20 cellular contexts compared by ENCODE assay signal in the genomic region with DNA sequence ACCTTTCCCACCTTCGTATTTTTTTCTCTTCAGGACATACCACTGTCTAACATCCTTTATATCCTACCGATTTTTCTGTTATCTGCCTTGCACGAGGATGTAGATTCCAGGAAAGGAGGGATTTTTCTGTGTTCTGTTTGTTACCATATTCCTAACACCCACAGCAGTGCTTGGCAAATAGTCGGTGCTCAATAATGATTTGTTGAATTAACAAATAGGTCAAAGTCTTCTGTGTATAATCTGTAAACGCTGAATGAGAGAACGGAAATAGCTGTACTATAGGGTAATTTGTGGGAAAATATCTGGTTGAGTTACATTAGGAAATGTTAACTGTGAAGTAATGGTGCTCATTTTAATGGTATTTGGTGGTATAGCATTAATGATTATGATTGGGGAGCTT.
DNase-seq lines count a peak whose midpoint lies in the region; ATAC-seq, FAIRE-seq and TF ChIP-seq lines count a peak whose summit lies in the region.
"Had no signal": no experiment of that assay in that cellular context is flagged by ENCODE, and none has a peak within 500 bp of the region (broad histone marks: within the 10 kb centered on the region; RNA-seq: fewer than 3 reads in every experiment).

No MANE protein-coding gene starts in this region.

- H3K36me3 ChIP-seq in HepG2 (replicated peaks in 1 of 2; ENCODE audit: control insufficient read depth in 1 of 2, insufficient read depth in 2 of 2, low read length in 2 of 2) (no peaks in the 10 kb centered on the region), small intestine (ENCODE audit: control insufficient read depth in 2 of 2, insufficient read depth in 2 of 2, low read length in 2 of 2) (no peaks in the 10 kb centered on the region), colonic mucosa (no peaks in the 10 kb centered on the region), HAP-1 (replicated peaks) (no peaks in the 10 kb centered on the region), PC-9 (ENCODE audit: low read depth) (no peaks in the 10 kb centered on the region)

- H3K27ac ChIP-seq in HepG2 (ENCODE audit: extremely low read length, insufficient read depth, low read length) (no peak overlapping the region), small intestine (ENCODE audit: low read depth in 1 of 2, low read length in 1 of 2) (no peak overlapping the region), colonic mucosa (no peak overlapping the region), PC-9 (no peak overlapping the region)
- H3K27ac ChIP-seq: KMS-11 had no signal

- H4K20me1 ChIP-seq in HepG2 (ENCODE audit: insufficient read depth, low read length) = no peaks in the 10 kb centered on the region
- H4K20me1 ChIP-seq in PC-9 (ENCODE audit: insufficient read depth) = no peaks in the 10 kb centered on the region

- H3K79me2 ChIP-seq in HepG2 (ENCODE audit: insufficient read depth, low read length) (no peaks in the 10 kb centered on the region), PC-9 (ENCODE audit: low read depth) (no peaks in the 10 kb centered on the region)

- no TSS peak for BruUV-seq in HepG2 (replicated peaks; lab: Mats Ljungman, UMichigan)
- BruUV-seq in PC-9 (replicated peaks; lab: Mats Ljungman, UMichigan) = no TSS peak

- FAIRE-seq in HepG2 (lab: Jason Lieb, UNC) (no peak), small intestine (lab: Jason Lieb, UNC) (no peak)
- FAIRE-seq: H1 had no signal

- CTCF ChIA-PET in activated CD4-positive, alpha-beta memory T cell treated with anti-CD3 and anti-CD28 coated beads for 36 hours (lab: Charles Lee) = interaction anchor here (0.6 kb wide), 1 partner anchor 1720 kb away, joined by 3 read pairs; no protein-coding TSS in a partner anchor
- CTCF ChIA-PET in activated CD4-positive, alpha-beta memory T cell treated with anti-CD3 and anti-CD28 coated beads, Interleukin-2, amount 10 ng/mL, durations not matched to agents 7 days and 5 days (lab: Charles Lee) = interaction anchor here (0.7 to 3.2 kb wide), 3 partner anchors 48 to 185 kb away, joined by 3 to 10 read pairs (median 6); no protein-coding TSS in a partner anchor
- CTCF ChIA-PET in HepG2 (lab: Yijun Ruan, JAX; ENCODE audit: low intra/inter-chr PET ratio, low total read pairs) = no interaction called here
- CTCF ChIA-PET in PC-9 (lab: Charles Lee) = interaction anchor here (0.7 kb wide), 1 partner anchor 41 kb away, joined by 5 read pairs; no protein-coding TSS in a partner anchor

- H3K27me3 ChIP-seq in HepG2 (ENCODE audit: control insufficient read depth in 1 of 2, insufficient read depth in 2 of 2, low read length in 2 of 2) = no peaks in the 10 kb centered on the region
- no peaks in the 10 kb centered on the region for H3K27me3 ChIP-seq in small intestine (ENCODE audit: control insufficient read depth in 2 of 2, insufficient read depth in 2 of 2, low read length in 2 of 2)
- H3K27me3 ChIP-seq in colonic mucosa = no peaks in the 10 kb centered on the region
- no peaks in the 10 kb centered on the region for H3K27me3 ChIP-seq in HAP-1 (ENCODE audit: low read depth)
- no peaks in the 10 kb centered on the region for H3K27me3 ChIP-seq in PC-9 (ENCODE audit: insufficient read depth, low read depth)

- no peak overlapping the region for H3K4me3 ChIP-seq in HepG2 (replicated peaks in 1 of 3; ENCODE audit: insufficient read depth in 1 of 3, low read depth in 2 of 3, low read length in 3 of 3)
- H3K4me3 ChIP-seq in small intestine (ENCODE audit: low read depth in 1 of 2, low read length in 2 of 2) = no peak overlapping the region
- H3K4me3 ChIP-seq in colonic mucosa = no peak overlapping the region
- H3K4me3 ChIP-seq in HAP-1 = no peak overlapping the region
- H3K4me3 ChIP-seq in PC-9 = no peak overlapping the region

- no peaks in the 10 kb centered on the region for H3K9me2 ChIP-seq in PC-9 (ENCODE audit: insufficient read depth)

- no peaks in the 10 kb centered on the region for H3K9me3 ChIP-seq in HepG2 (ENCODE audit: low read length)
- H3K9me3 ChIP-seq in small intestine (ENCODE audit: control insufficient read depth, low read depth) = no peaks in the 10 kb centered on the region
- H3K9me3 ChIP-seq in colonic mucosa = no peaks in the 10 kb centered on the region
- H3K9me3 ChIP-seq in HAP-1 = no peaks in the 10 kb centered on the region
- no peaks in the 10 kb centered on the region for H3K9me3 ChIP-seq in PC-9 (ENCODE audit: insufficient read depth, low read depth)

- TF ChIP-seq POLR2A in HepG2 (IDR thresholded peaks at IDR 0.05; ENCODE audit: insufficient read depth in 1 of 2, low read depth in 2 of 2, low read length in 2 of 2) = no peak

- TF ChIP-seq EP300 in HepG2 (IDR thresholded peaks at IDR 0.05; ENCODE audit: low read depth in 2 of 2, low read length in 2 of 2) (no peak), HepG2 (CRISPR knock-in tag; IDR thresholded peaks at IDR 0.05; ENCODE audit: borderline replicate concordance) (no peak)

- H3K4me1 ChIP-seq in HepG2 (ENCODE audit: insufficient read depth, low read length) (peaks cover 16% of the 10 kb centered on the region), small intestine (ENCODE audit: control insufficient read depth in 2 of 2, insufficient read depth in 1 of 2, low read depth in 1 of 2, low read length in 1 of 2) (peaks cover 0 to 2% of the 10 kb centered on the region in 2 donors), colonic mucosa (no peaks in the 10 kb centered on the region), HAP-1 (peaks cover 8% of the 10 kb centered on the region), PC-9 (replicated peaks; ENCODE audit: insufficient read depth) (peaks cover 23% of the 10 kb centered on the region)

- no peak overlapping the region for H3K4me3 Mint-ChIP-seq in activated CD4-positive, alpha-beta memory T cell treated with anti-CD3 and anti-CD28 coated beads for 36 hours
- no peak overlapping the region for H3K4me3 Mint-ChIP-seq in activated CD4-positive, alpha-beta memory T cell treated with anti-CD3 and anti-CD28 coated beads, Interleukin-2, amount 10 ng/mL, durations not matched to agents 7 days and 5 days
- H3K4me3 Mint-ChIP-seq in activated T-helper 17 cell treated with anti-CD3 and anti-CD28 coated beads, Interleukin-2, amount 50 U/mL, for 72 hours = peak overlapping the region; percentile 56
- H3K4me3 Mint-ChIP-seq: HFFc6 had no signal

- H3K9me3 Mint-ChIP-seq in activated CD4-positive, alpha-beta memory T cell treated with anti-CD3 and anti-CD28 coated beads for 36 hours = no peaks in the 10 kb centered on the region
- peaks cover under 1% of the 10 kb centered on the region for H3K9me3 Mint-ChIP-seq in activated CD4-positive, alpha-beta memory T cell treated with anti-CD3 and anti-CD28 coated beads, Interleukin-2, amount 10 ng/mL, durations not matched to agents 7 days and 5 days
- H3K9me3 Mint-ChIP-seq in activated T-helper 17 cell treated with anti-CD3 and anti-CD28 coated beads, Interleukin-2, amount 50 U/mL, for 72 hours = no peaks in the 10 kb centered on the region
- H3K9me3 Mint-ChIP-seq: HFFc6 had no signal

- DNase-seq in activated CD4-positive, alpha-beta memory T cell treated with anti-CD3 and anti-CD28 coated beads for 36 hours = no peak
- DNase-seq in activated CD4-positive, alpha-beta memory T cell treated with anti-CD3 and anti-CD28 coated beads, Interleukin-2, amount 10 ng/mL, durations not matched to agents 7 days and 5 days = no peak
- DNase-seq in HepG2 (ENCODE audit: low spot score) (peak; percentile 23), small intestine (peak; percentile 38), colonic mucosa (no peak), HAP-1 (ENCODE audit: low spot score in 2 of 2) (no peak), PC-9 (no peak)
- DNase-seq: AML-193, DMS 273 treated with DMSO at 0.1 percent for 48 hours, HFFc6, MM.1S, NCI-H1105 treated with DMSO at 0.1 percent for 48 hours, NCI-H187 treated with DMSO at 0.1 percent for 48 hours, NCI-H510A, NCI-H82, SHP77 had no signal

- WGBS in HepG2 (ENCODE audit: low lambda C conversion rate) = 9% methylated on average over 6 of the region's 6 CpGs
- 17 to 47% (median 35%) methylated on average over 6 of the region's 6 CpGs for WGBS in small intestine, 3 donors

- intact Hi-C loops in activated CD4-positive, alpha-beta memory T cell treated with anti-CD3 and anti-CD28 coated beads for 36 hours (cut with micrococcal nuclease) = loop anchor here (10.0 kb wide), 1 partner anchor 404 kb away; no protein-coding TSS in a partner anchor
- intact Hi-C loops in HepG2 (cut with micrococcal nuclease; ENCODE audit: unreplicated experiment) (no loop called here), colonic mucosa (cut with DNase I) (no loop called here), PC-9 (cut with micrococcal nuclease; ENCODE audit: unreplicated experiment) (no loop called here)

- peaks cover 59% of the 10 kb centered on the region for H3K4me1 Mint-ChIP-seq in activated CD4-positive, alpha-beta memory T cell treated with anti-CD3 and anti-CD28 coated beads for 36 hours (ENCODE audit: low read depth)
- peaks cover 37% of the 10 kb centered on the region for H3K4me1 Mint-ChIP-seq in activated CD4-positive, alpha-beta memory T cell treated with anti-CD3 and anti-CD28 coated beads, Interleukin-2, amount 10 ng/mL, durations not matched to agents 7 days and 5 days
- H3K4me1 Mint-ChIP-seq in activated T-helper 17 cell treated with anti-CD3 and anti-CD28 coated beads, Interleukin-2, amount 50 U/mL, for 72 hours = peaks cover 21% of the 10 kb centered on the region

- H2AFZ ChIP-seq in HepG2 (ENCODE audit: low read length) (no peak overlapping the region), PC-9 (no peak overlapping the region)

- no peak overlapping the region for H3K9ac ChIP-seq in HepG2 (ENCODE audit: insufficient read depth, low read depth, low read length)
- no peak overlapping the region for H3K9ac ChIP-seq in colonic mucosa (ENCODE audit: low read depth in 2 of 2, low read length in 2 of 2)
- H3K9ac ChIP-seq: KMS-11 had no signal

- in situ Hi-C loops in HepG2 (cut with HindIII; ENCODE audit: extremely low pct_ligation_motif_present, low pct_unique_long_range_greater_than_20kb) = no loop called here
- in situ Hi-C loops in HAP-1 (cut with MboI; ENCODE audit: low sequenced_read_pairs) = no loop called here

- TF ChIP-seq CTCF in HepG2 (CRISPR knock-in tag; IDR thresholded peaks at IDR 0.05) = no peak
- TF ChIP-seq CTCF in colonic mucosa (IDR thresholded peaks at IDR 0.05) = no peak
- no peak for TF ChIP-seq CTCF in PC-9 (conservative IDR thresholded peaks at IDR 0.05)

- ATAC-seq in activated T-helper 17 cell treated with anti-CD3 and anti-CD28 coated beads, Interleukin-2, amount 50 U/mL, for 72 hours (replicated peaks) = no peak
- no peak; the same call in 2 of the 3 replicates for ATAC-seq in HepG2
- ATAC-seq: Panc1 had no signal

- no peak for TF ChIP-seq RAD21 in HepG2 (CRISPR knock-in tag; IDR thresholded peaks at IDR 0.05)

- POLR2A ChIA-PET in activated CD4-positive, alpha-beta memory T cell treated with anti-CD3 and anti-CD28 coated beads for 36 hours (lab: Charles Lee) = interaction anchor here (1.0 to 1.4 kb wide), 4 partner anchors 9 to 35 kb away, joined by 3 to 4 read pairs (median 4); no protein-coding TSS in a partner anchor
- POLR2A ChIA-PET in activated CD4-positive, alpha-beta memory T cell treated with anti-CD3 and anti-CD28 coated beads, Interleukin-2, amount 10 ng/mL, durations not matched to agents 7 days and 5 days (lab: Charles Lee) = interaction anchor here (1.5 to 2.7 kb wide), 2 partner anchors 13 to 96 kb away, joined by 4 to 11 read pairs; no protein-coding TSS in a partner anchor
- POLR2A ChIA-PET in HepG2 (lab: Yijun Ruan, JAX) (interaction anchor here (1.0 kb wide), 1 partner anchor 16 kb away, joined by 3 read pairs; no protein-coding TSS in a partner anchor), PC-9 (lab: Charles Lee; ENCODE audit: unreplicated experiment) (no interaction called here)

- peak overlapping the region; percentile 40; the same call in 1 of the 2 replicates for H3K4me2 ChIP-seq in HepG2 (ENCODE audit: low read depth, low read length)
- H3K4me2 ChIP-seq in PC-9 = no peak overlapping the region
- H3K4me2 ChIP-seq: KMS-11 had no signal

- peak overlapping the region; percentile 82 for H3K27ac Mint-ChIP-seq in activated CD4-positive, alpha-beta memory T cell treated with anti-CD3 and anti-CD28 coated beads for 36 hours
- H3K27ac Mint-ChIP-seq in activated CD4-positive, alpha-beta memory T cell treated with anti-CD3 and anti-CD28 coated beads, Interleukin-2, amount 10 ng/mL, durations not matched to agents 7 days and 5 days = no peak overlapping the region
- peak overlapping the region; percentile 87 for H3K27ac Mint-ChIP-seq in activated T-helper 17 cell treated with anti-CD3 and anti-CD28 coated beads, Interleukin-2, amount 50 U/mL, for 72 hours

- H3K36me3 Mint-ChIP-seq in activated CD4-positive, alpha-beta memory T cell treated with anti-CD3 and anti-CD28 coated beads for 36 hours = no peaks in the 10 kb centered on the region
- H3K36me3 Mint-ChIP-seq in activated CD4-positive, alpha-beta memory T cell treated with anti-CD3 and anti-CD28 coated beads, Interleukin-2, amount 10 ng/mL, durations not matched to agents 7 days and 5 days (ENCODE audit: low read depth) = no peaks in the 10 kb centered on the region
- no peaks in the 10 kb centered on the region for H3K36me3 Mint-ChIP-seq in activated T-helper 17 cell treated with anti-CD3 and anti-CD28 coated beads, Interleukin-2, amount 50 U/mL, for 72 hours (ENCODE audit: low read depth)

- peaks cover 2% of the 10 kb centered on the region for H3K27me3 Mint-ChIP-seq in activated CD4-positive, alpha-beta memory T cell treated with anti-CD3 and anti-CD28 coated beads for 36 hours
- H3K27me3 Mint-ChIP-seq in activated CD4-positive, alpha-beta memory T cell treated with anti-CD3 and anti-CD28 coated beads, Interleukin-2, amount 10 ng/mL, durations not matched to agents 7 days and 5 days = no peaks in the 10 kb centered on the region
- peaks cover 2% of the 10 kb centered on the region for H3K27me3 Mint-ChIP-seq in activated T-helper 17 cell treated with anti-CD3 and anti-CD28 coated beads, Interleukin-2, amount 50 U/mL, for 72 hours

- peaks cover 22% of the 10 kb centered on the region; the same call in 1 of the 2 replicates for H3F3A ChIP-seq in PC-9 (ENCODE audit: insufficient read depth, low read depth)

Comparison
In these comparisons a context has a peak if more than half of its experiments do, and no peak if none do; other contexts are left out.
1. DNase-seq: peak in HepG2 (single experiment) and small intestine (single experiment); none in activated CD4-positive, alpha-beta memory T cell treated with anti-CD3 and anti-CD28 coated beads for 36 hours (single experiment), activated CD4-positive, alpha-beta memory T cell treated with anti-CD3 and anti-CD28 coated beads, Interleukin-2, amount 10 ng/mL, durations not matched to agents 7 days and 5 days (single experiment), colonic mucosa (single experiment), HAP-1 (0 of 2) and PC-9 (0 of 2).